In genomic region chr2:46667945-46668344, GRCh38 we compare ENCODE assay signal across 1 cellular context.
TF ChIP-seq lines count a peak whose summit lies in the region.

No MANE protein-coding gene starts in this region.

TF ChIP-seq in IMR-90, 13 proteins besides CTCF, POLR2A, EP300 and RAD21 (continued from another document):
- TF ChIP-seq ELK1 (IDR thresholded peaks at IDR 0.05; ENCODE audit: borderline replicate concordance, low read depth, low read length) (no peak), BHLHE40 (IDR thresholded peaks at IDR 0.05; ENCODE audit: low read depth, low read length) (no peak), MAZ (IDR thresholded peaks at IDR 0.05; ENCODE audit: borderline replicate concordance, low read depth, low read length) (no peak), SMC3 (IDR thresholded peaks at IDR 0.05; ENCODE audit: low read depth, low read length) (no peak), CHD1 (IDR thresholded peaks at IDR 0.05; ENCODE audit: low read depth, low read length) (no peak), NFE2L2 (IDR thresholded peaks at IDR 0.05; ENCODE audit: low read depth, low read length) (no peak), MAFK (IDR thresholded peaks at IDR 0.05; ENCODE audit: low read depth, low read length) (no peak), RCOR1 (IDR thresholded peaks at IDR 0.05; ENCODE audit: insufficient replicate concordance, low read length) (no peak), MXI1 (IDR thresholded peaks at IDR 0.05; ENCODE audit: borderline replicate concordance, low read depth, low read length) (no peak)
- TF ChIP-seq, protein P1, sequence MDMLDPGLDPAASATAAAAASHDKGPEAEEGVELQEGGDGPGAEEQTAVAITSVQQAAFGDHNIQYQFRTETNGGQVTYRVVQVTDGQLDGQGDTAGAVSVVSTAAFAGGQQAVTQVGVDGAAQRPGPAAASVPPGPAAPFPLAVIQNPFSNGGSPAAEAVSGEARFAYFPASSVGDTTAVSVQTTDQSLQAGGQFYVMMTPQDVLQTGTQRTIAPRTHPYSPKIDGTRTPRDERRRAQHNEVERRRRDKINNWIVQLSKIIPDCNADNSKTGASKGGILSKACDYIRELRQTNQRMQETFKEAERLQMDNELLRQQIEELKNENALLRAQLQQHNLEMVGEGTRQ (IDR thresholded peaks at IDR 0.05; ENCODE audit: low read depth, low read length), result no peak
